8 cellular contexts compared by ENCODE assay signal in the genomic region with DNA sequence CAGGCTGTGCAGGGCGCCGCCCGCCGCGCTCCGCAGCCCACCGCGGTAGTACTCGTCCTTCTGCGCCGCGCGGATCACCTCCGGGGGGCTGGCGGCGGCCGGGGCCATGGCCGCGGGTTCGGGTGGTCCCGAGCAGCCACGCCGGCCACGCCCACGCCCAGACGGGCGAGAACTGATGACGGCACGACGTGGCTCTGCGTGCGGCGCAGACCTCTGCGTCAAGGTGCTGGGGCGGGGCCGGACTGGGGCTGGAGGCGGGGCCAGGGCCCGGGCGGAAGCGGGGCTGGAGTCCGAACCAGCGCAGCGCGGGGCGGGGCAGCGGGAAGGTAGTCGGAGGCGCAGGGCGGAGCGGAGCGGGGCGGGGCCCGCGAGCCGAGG. TPM values are rescaled to one million over a fixed set of nuclear protein-coding genes. Genes with fewer than 3 reads are reported as not detected.
DNase-seq lines count a peak whose midpoint lies in the region; ATAC-seq and TF ChIP-seq lines count a peak whose summit lies in the region.

TSS of gene PEX10 (minus strand) at position 170 of the 378 bp plus-strand sequence. CDS start at position 108, 62 bp downstream.

- H3K4me1 ChIP-seq in adrenal gland (replicated peaks in 1 of 2) (peaks cover 24 to 44% of the 10 kb centered on the region in 2 donors), heart left ventricle (peaks cover 4 to 37% (median 26%) of the 10 kb centered on the region in 12 donors), transverse colon (peaks cover 19 to 44% (median 34%) of the 10 kb centered on the region in 4 donors)

- intact Hi-C loops in adrenal gland (cut with DNase I) = loop anchor here (5.0 to 10.0 kb wide), 2 partner anchors 135 to 232 kb away; no protein-coding TSS in a partner anchor
- intact Hi-C loops in heart left ventricle (cut with DNase I) = loop anchor here (2.0 to 10.0 kb wide), 10 partner anchors 114 to 1012 kb away; partner anchors contain the start of genes PANK4 (in 6 of the 10) and PRXL2B (in 2 of the 10)
- intact Hi-C loops in transverse colon (cut with DNase I; ENCODE audit: low total_unique reads) = no loop called here

- in situ Hi-C loops in GM13976 (cut with MboI; ENCODE audit: low sequenced_read_pairs, unreplicated experiment) (loop anchor here (25.0 kb wide), 1 partner anchor 125 kb away; the partner anchor contains the start of genes HES5 and PANK4), transverse colon (cut with MboI; ENCODE audit: low pct_ligation_motif_present in 1 of 4, low pct_unique_long_range_greater_than_20kb in 1 of 4, low sequenced_read_pairs in 3 of 4) (loop anchor here (10.0 to 25.0 kb wide), 4 partner anchors 132 to 232 kb away; partner anchors contain the start of genes MMEL1 (in 1 of the 4) and TNFRSF14 (in 1 of the 4))

- H3K27me3 ChIP-seq in adrenal gland (peaks cover 12% of the 10 kb centered on the region), heart left ventricle (peaks cover 0 to 21% (median 14%) of the 10 kb centered on the region in 9 donors), transverse colon (peaks cover 2% of the 10 kb centered on the region)

- H3K9me3 ChIP-seq in adrenal gland (replicated peaks in 1 of 3) (no peaks in the 10 kb centered on the region), heart left ventricle (no peaks in the 10 kb centered on the region), transverse colon (no peaks in the 10 kb centered on the region)

- H3K27ac ChIP-seq in adrenal gland (peak within 1 kb of the TSS in 4 of 5 donors; percentile 71 to 94 (median 76)), heart left ventricle (peak within 1 kb of the TSS; percentile 41 to 93 (median 86)), transverse colon (peak within 1 kb of the TSS; percentile 90 to 95 (median 93))

- TF ChIP-seq POLR2A in adrenal gland (IDR thresholded peaks at IDR 0.05) = peak; percentile 21 to 61
- TF ChIP-seq POLR2A in heart left ventricle (IDR thresholded peaks at IDR 0.05) = peak in 1 of 2 donors; percentile 70
- TF ChIP-seq POLR2A in transverse colon (IDR thresholded peaks at IDR 0.05) = no peak

- no peak for TF ChIP-seq EP300 in transverse colon (IDR thresholded peaks at IDR 0.05; ENCODE audit: low read depth)

- peak; percentile 99 for DNase-seq in GM13976 (ENCODE audit: low spot score)
- DNase-seq in NCI-H1436 treated with DMSO at 0.1 percent for 48 hours (lab: John Stamatoyannopoulos, UW) = peak; percentile 49
- DNase-seq in T-helper 1 cell = peak; percentile 96 to 99 (median 98)
- DNase-seq in adrenal gland = peak; percentile 96 to 98 (median 98)
- DNase-seq in heart left ventricle = peak; percentile 96 to 99 (median 98)
- peak; percentile 86 for DNase-seq in pons (ENCODE audit: low spot score)
- peak; percentile 99 for DNase-seq in transverse colon

- H3K4me3 ChIP-seq in adrenal gland (peak within 1 kb of the TSS; percentile 51 to 98 (median 73)), heart left ventricle (peak within 1 kb of the TSS; percentile 67 to 98 (median 91)), transverse colon (peak within 1 kb of the TSS; percentile 70 to 97 (median 81))

- ATAC-seq in HG02852 (IDR thresholded peaks at IDR 0.05; ENCODE audit: unreplicated experiment) (peak; percentile 76), heart left ventricle (peak; percentile 90 to 96 (median 94))

- WGBS in adrenal gland, 4 donors = 0 to 1% methylated on average over 35 to 55 of the region's 55 CpGs; no CpG with 5 or more reads in 2 of the 4 donors
- WGBS in heart left ventricle, 4 donors = 0% methylated on average over 16 to 55 of the region's 55 CpGs; no CpG with 5 or more reads in 1 of the 4 donors
- WGBS in transverse colon (ENCODE audit: low coverage in 1 of 2), 2 donors = 2% methylated on average over 12 of the region's 55 CpGs; no CpG with 5 or more reads in 1 of the 2 donors

- peaks cover 0 to 9% of the 10 kb centered on the region in 2 donors for H3K36me3 ChIP-seq in adrenal gland (replicated peaks in 1 of 2)
- H3K36me3 ChIP-seq in heart left ventricle = peaks cover 0 to 21% (median 7%) of the 10 kb centered on the region in 9 donors
- H3K36me3 ChIP-seq in transverse colon = no peaks in the 10 kb centered on the region

- TF ChIP-seq CTCF in GM13976 (IDR thresholded peaks at IDR 0.05; ENCODE audit: borderline replicate concordance, control extremely low read depth, extremely low read depth, insufficient read depth, missing control alignments) = no peak
- TF ChIP-seq CTCF in adrenal gland (IDR thresholded peaks at IDR 0.05) = no peak
- TF ChIP-seq CTCF in heart left ventricle (IDR thresholded peaks at IDR 0.05) = no peak
- no peak for TF ChIP-seq CTCF in transverse colon (IDR thresholded peaks at IDR 0.05)

RNA-seq across cellular contexts. Expression of gene PEX10, which starts in this region (rescaled TPM):
- total RNA-seq in adrenal gland (10 to 100 TPM; 32.4 to 81.5 (median 44.4) TPM), heart left ventricle (10 to 100 TPM; 17.2 to 26.5 (median 18.9) TPM), transverse colon (10 to 100 TPM; 16.9 to 28.8 (median 21.3) TPM)
- polyA plus RNA-seq in adrenal gland (10 to 100 TPM; 25.3 to 53.8 (median 43.8) TPM), heart left ventricle (10 to 100 TPM; 14.7 to 18.6 TPM)

Comparison
In these comparisons a context has a peak if more than half of its experiments do, and no peak if none do; other contexts are left out.
1. Peak in every context shown above with its lines: DNase-seq, ATAC-seq, H3K4me3 ChIP-seq and H3K27ac ChIP-seq.
2. DNase-seq: peak in every context shown above with its lines; median percentile 99 in GM13976; 99 in transverse colon; 98 in T-helper 1 cell; 98 in adrenal gland; 98 in heart left ventricle; 86 in pons; 49 in NCI-H1436 treated with DMSO at 0.1 percent for 48 hours.